37 cellular contexts compared by ENCODE assay signal in the genomic region with DNA sequence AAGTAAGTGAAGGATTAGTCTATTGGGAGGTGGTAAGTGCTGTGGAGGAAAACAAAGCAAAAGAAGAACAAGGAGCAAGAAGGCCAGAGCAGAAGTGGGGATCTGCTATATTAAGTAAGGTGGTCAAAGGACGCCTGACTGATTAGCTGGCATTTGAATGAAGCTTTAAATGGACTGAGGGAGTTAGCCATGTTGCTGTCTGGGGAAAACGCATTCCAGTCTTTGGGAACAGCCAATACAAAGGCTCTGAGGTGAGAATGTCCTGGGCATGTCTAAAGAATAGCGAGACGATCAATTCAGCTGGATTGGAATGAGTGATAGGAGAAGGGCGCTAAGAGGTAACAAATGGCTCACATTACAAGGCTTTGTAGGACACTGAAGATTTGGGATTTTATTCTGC. TPM values are rescaled to one million over a fixed set of nuclear protein-coding genes. Genes with fewer than 3 reads are reported as not detected.
"Had no signal": no experiment of that assay in that cellular context is flagged by ENCODE, and none has a peak within 500 bp of the region (broad histone marks: within the 10 kb centered on the region; RNA-seq: fewer than 3 reads in every experiment).

No MANE protein-coding gene starts in this region.

- DNase-seq: activated CD4-positive, alpha-beta memory T cell treated with anti-CD3 and anti-CD28 coated beads for 36 hours; activated CD4-positive, alpha-beta T cell treated with anti-CD3 and anti-CD28 coated beads for 36 hours; activated CD4-positive, alpha-beta T cell treated with anti-CD3 and anti-CD28 coated beads, Interleukin-2, amount 10 ng/mL, durations not matched to agents 24 days and 14 days; activated CD4-positive, CD25-positive, alpha-beta regulatory T cell; activated CD4-positive, CD25-positive, alpha-beta regulatory T cell treated with anti-CD3 and anti-CD28 coated beads, Interleukin-2, amount 50 U/mL, for 72 hours; activated CD8-positive, alpha-beta memory T cell treated with anti-CD3 and anti-CD28 coated beads, Interleukin-2, amount 10 ng/mL, durations not matched to agents 7 days and 5 days; activated CD8-positive, alpha-beta memory T cell treated with anti-CD3 and anti-CD28 coated beads, Interleukin-2, amount 50 U/mL, for 4 hours; activated CD8-positive, alpha-beta T cell treated with anti-CD3 and anti-CD28 coated beads, Interleukin-2, amount 10 ng/mL, durations not matched to agents 7 days and 5 days; activated effector memory CD4-positive, alpha-beta T cell treated with anti-CD3 and anti-CD28 coated beads, Interleukin-2, amount 50 U/mL, for 16 hours; activated naive CD4-positive, alpha-beta T cell treated with anti-CD3 and anti-CD28 coated beads for 36 hours; activated naive CD8-positive, alpha-beta T cell treated with anti-CD3 and anti-CD28 coated beads for 36 hours; activated T-cell treated with anti-CD3 and anti-CD28 coated beads, Interleukin-2, amount 50 U/mL, for 1 hour; activated T-cell treated with anti-CD3 and anti-CD28 coated beads, Interleukin-2, amount 50 U/mL, for 48 hours; dorsolateral prefrontal cortex; effector memory CD4-positive, alpha-beta T cell; erythroblast; foreskin keratinocyte; gastrocnemius medialis; glutamatergic neuron; SW 1271; T-cell; T1000; WERI-Rb-1 had no signal

- H3K4me1 ChIP-seq: ascending aorta, breast epithelium, esophagus muscularis mucosa, gastrocnemius medialis had no signal

- H3K9me3 ChIP-seq: ascending aorta, breast epithelium, esophagus muscularis mucosa, gastrocnemius medialis had no signal

- H3K4me3 ChIP-seq: ascending aorta, breast epithelium, coronary artery, dorsolateral prefrontal cortex, esophagus muscularis mucosa, gastrocnemius medialis had no signal

- H3K27me3 ChIP-seq: ascending aorta, breast epithelium, esophagus muscularis mucosa, foreskin keratinocyte, gastrocnemius medialis had no signal

- H3K4me1 Mint-ChIP-seq: activated CD4-positive, alpha-beta T cell treated with anti-CD3 and anti-CD28 coated beads for 36 hours; activated CD4-positive, alpha-beta T cell treated with anti-CD3 and anti-CD28 coated beads, Interleukin-2, amount 10 ng/mL, durations not matched to agents 24 days and 14 days; activated CD8-positive, alpha-beta memory T cell treated with anti-CD3 and anti-CD28 coated beads, Interleukin-2, amount 10 ng/mL, durations not matched to agents 7 days and 5 days; activated naive CD4-positive, alpha-beta T cell treated with anti-CD3 and anti-CD28 coated beads, Interleukin-2, amount 50 U/mL, for 24 hours; activated naive CD8-positive, alpha-beta T cell treated with anti-CD3 and anti-CD28 coated beads for 36 hours; central memory CD8-positive, alpha-beta T cell; T-cell had no signal

- ATAC-seq: activated CD4-positive, alpha-beta T cell treated with anti-CD3 and anti-CD28 coated beads for 36 hours; activated CD8-positive, alpha-beta memory T cell treated with anti-CD3 and anti-CD28 coated beads, Interleukin-2, amount 10 ng/mL, durations not matched to agents 7 days and 5 days; activated CD8-positive, alpha-beta T cell treated with anti-CD3 and anti-CD28 coated beads, Interleukin-2, amount 10 ng/mL, durations not matched to agents 7 days and 5 days; foreskin keratinocyte; gastrocnemius medialis; T-cell had no signal

- H3K36me3 ChIP-seq: ascending aorta, breast epithelium, esophagus muscularis mucosa, gastrocnemius medialis, WERI-Rb-1 had no signal

- H3K36me3 Mint-ChIP-seq: activated CD4-positive, alpha-beta memory T cell treated with anti-CD3 and anti-CD28 coated beads for 36 hours; activated CD8-positive, alpha-beta memory T cell treated with anti-CD3 and anti-CD28 coated beads, Interleukin-2, amount 10 ng/mL, durations not matched to agents 7 days and 5 days; activated naive CD4-positive, alpha-beta T cell treated with anti-CD3 and anti-CD28 coated beads, Interleukin-2, amount 50 U/mL, for 24 hours; activated naive CD8-positive, alpha-beta T cell treated with anti-CD3 and anti-CD28 coated beads for 36 hours; brain; T-cell had no signal

- H3K4me3 Mint-ChIP-seq: activated CD4-positive, alpha-beta memory T cell treated with anti-CD3 and anti-CD28 coated beads for 36 hours; activated CD4-positive, alpha-beta T cell treated with anti-CD3 and anti-CD28 coated beads for 36 hours; activated CD4-positive, alpha-beta T cell treated with anti-CD3 and anti-CD28 coated beads, Interleukin-2, amount 10 ng/mL, durations not matched to agents 24 days and 14 days; activated CD8-positive, alpha-beta memory T cell treated with anti-CD3 and anti-CD28 coated beads, Interleukin-2, amount 10 ng/mL, durations not matched to agents 7 days and 5 days; activated CD8-positive, alpha-beta T cell treated with anti-CD3 and anti-CD28 coated beads, Interleukin-2, amount 10 ng/mL, durations not matched to agents 7 days and 5 days; activated naive CD4-positive, alpha-beta T cell treated with anti-CD3 and anti-CD28 coated beads for 36 hours; activated naive CD4-positive, alpha-beta T cell treated with anti-CD3 and anti-CD28 coated beads, Interleukin-2, amount 50 U/mL, for 24 hours; activated naive CD8-positive, alpha-beta T cell treated with anti-CD3 and anti-CD28 coated beads for 36 hours; activated T-helper 1 cell treated with anti-CD3 and anti-CD28 coated beads, Interleukin-12 subunit alpha, Interleukin-12 subunit beta, Interleukin-2, Interleukin-4 antibody, amounts not matched to agents 30 ng/mL and 10 ng/mL and 1 ng/mL, durations not matched to agents 14 hours and 24 hours and 36 hours; brain; central memory CD8-positive, alpha-beta T cell; dendritic cell treated with granulocyte-macrophage colony-stimulating factor and Interleukin-4, amounts not matched to agents 40 ng/mL and 50 ng/mL, for 4 days; T-cell; T-helper 1 cell treated with Interleukin-12 subunit alpha and Interleukin-12 subunit beta and Interleukin-4 antibody, amounts not matched to agents 30 μg/mL and 1 μg/mL, for 36 hours had no signal

- H3K27ac Mint-ChIP-seq: activated CD4-positive, alpha-beta memory T cell treated with anti-CD3 and anti-CD28 coated beads for 36 hours; activated CD4-positive, alpha-beta T cell treated with anti-CD3 and anti-CD28 coated beads for 36 hours; activated CD4-positive, alpha-beta T cell treated with anti-CD3 and anti-CD28 coated beads, Interleukin-2, amount 10 ng/mL, durations not matched to agents 24 days and 14 days; activated CD8-positive, alpha-beta memory T cell treated with anti-CD3 and anti-CD28 coated beads, Interleukin-2, amount 10 ng/mL, durations not matched to agents 7 days and 5 days; activated CD8-positive, alpha-beta T cell treated with anti-CD3 and anti-CD28 coated beads, Interleukin-2, amount 10 ng/mL, durations not matched to agents 7 days and 5 days; activated naive CD4-positive, alpha-beta T cell treated with anti-CD3 and anti-CD28 coated beads for 36 hours; activated naive CD4-positive, alpha-beta T cell treated with anti-CD3 and anti-CD28 coated beads, Interleukin-2, amount 50 U/mL, for 24 hours; activated naive CD8-positive, alpha-beta T cell treated with anti-CD3 and anti-CD28 coated beads for 36 hours; activated T-helper 1 cell treated with anti-CD3 and anti-CD28 coated beads, Interleukin-12 subunit alpha, Interleukin-12 subunit beta, Interleukin-2, Interleukin-4 antibody, amounts not matched to agents 30 ng/mL and 10 ng/mL and 1 ng/mL, durations not matched to agents 14 hours and 24 hours and 36 hours; activated T-helper 2 cell treated with anti-CD3 and anti-CD28 coated beads, Interferon-gamma antibody, Interleukin-2, Interleukin-4, amounts not matched to agents 10 μg/mL and 5 μg/mL and 100 μg/mL, durations not matched to agents 14 hours and 24 hours and 36 hours; brain; dendritic cell treated with granulocyte-macrophage colony-stimulating factor and Interleukin-4, amounts not matched to agents 40 ng/mL and 50 ng/mL, for 4 days; T-cell; T-helper 1 cell treated with Interleukin-12 subunit alpha and Interleukin-12 subunit beta and Interleukin-4 antibody, amounts not matched to agents 30 μg/mL and 1 μg/mL, for 36 hours had no signal

- H3K27ac ChIP-seq: ascending aorta, breast epithelium, coronary artery, dorsolateral prefrontal cortex, esophagus muscularis mucosa, foreskin keratinocyte, gastrocnemius medialis, WERI-Rb-1 had no signal

- H3K9me3 Mint-ChIP-seq: activated CD4-positive, alpha-beta memory T cell treated with anti-CD3 and anti-CD28 coated beads for 36 hours; activated CD4-positive, alpha-beta T cell treated with anti-CD3 and anti-CD28 coated beads, Interleukin-2, amount 10 ng/mL, durations not matched to agents 24 days and 14 days; activated naive CD4-positive, alpha-beta T cell treated with anti-CD3 and anti-CD28 coated beads for 36 hours; activated naive CD4-positive, alpha-beta T cell treated with anti-CD3 and anti-CD28 coated beads, Interleukin-2, amount 50 U/mL, for 24 hours; activated naive CD8-positive, alpha-beta T cell treated with anti-CD3 and anti-CD28 coated beads for 36 hours; activated T-helper 1 cell treated with anti-CD3 and anti-CD28 coated beads, Interleukin-12 subunit alpha, Interleukin-12 subunit beta, Interleukin-2, Interleukin-4 antibody, amounts not matched to agents 30 ng/mL and 10 ng/mL and 1 ng/mL, durations not matched to agents 14 hours and 24 hours and 36 hours; activated T-helper 2 cell treated with anti-CD3 and anti-CD28 coated beads, Interferon-gamma antibody, Interleukin-2, Interleukin-4, amounts not matched to agents 10 μg/mL and 5 μg/mL and 100 μg/mL, durations not matched to agents 14 hours and 24 hours and 36 hours; dendritic cell treated with granulocyte-macrophage colony-stimulating factor and Interleukin-4, amounts not matched to agents 40 ng/mL and 50 ng/mL, for 4 days; T-helper 1 cell treated with Interleukin-12 subunit alpha and Interleukin-12 subunit beta and Interleukin-4 antibody, amounts not matched to agents 30 μg/mL and 1 μg/mL, for 36 hours had no signal

- H3K27me3 Mint-ChIP-seq: activated CD4-positive, alpha-beta T cell treated with anti-CD3 and anti-CD28 coated beads for 36 hours; activated CD4-positive, alpha-beta T cell treated with anti-CD3 and anti-CD28 coated beads, Interleukin-2, amount 10 ng/mL, durations not matched to agents 24 days and 14 days; activated CD8-positive, alpha-beta memory T cell treated with anti-CD3 and anti-CD28 coated beads, Interleukin-2, amount 10 ng/mL, durations not matched to agents 7 days and 5 days; activated naive CD8-positive, alpha-beta T cell treated with anti-CD3 and anti-CD28 coated beads for 36 hours; brain; central memory CD8-positive, alpha-beta T cell; dendritic cell treated with granulocyte-macrophage colony-stimulating factor and Interleukin-4, amounts not matched to agents 40 ng/mL and 50 ng/mL, for 4 days; T-cell had no signal

RNA-seq across cellular contexts. Expression of a gene that starts 48.5 kb away (rescaled TPM):
- total RNA-seq: activated CD4-positive, alpha-beta memory T cell treated with anti-CD3 and anti-CD28 coated beads for 36 hours; activated CD4-positive, alpha-beta T cell treated with anti-CD3 and anti-CD28 coated beads for 36 hours; activated CD4-positive, alpha-beta T cell treated with anti-CD3 and anti-CD28 coated beads, Interleukin-2, amount 10 ng/mL, durations not matched to agents 24 days and 14 days; activated CD8-positive, alpha-beta memory T cell treated with anti-CD3 and anti-CD28 coated beads for 36 hours; activated CD8-positive, alpha-beta memory T cell treated with anti-CD3 and anti-CD28 coated beads, Interleukin-2, amount 10 ng/mL, durations not matched to agents 7 days and 5 days; activated CD8-positive, alpha-beta T cell treated with anti-CD3 and anti-CD28 coated beads, Interleukin-2, amount 10 ng/mL, durations not matched to agents 7 days and 5 days; activated naive CD4-positive, alpha-beta T cell treated with anti-CD3 and anti-CD28 coated beads for 36 hours; activated naive CD8-positive, alpha-beta T cell treated with anti-CD3 and anti-CD28 coated beads for 36 hours; activated T-helper 1 cell treated with anti-CD3 and anti-CD28 coated beads, Interleukin-12 subunit alpha, Interleukin-12 subunit beta, Interleukin-2, Interleukin-4 antibody, amounts not matched to agents 30 ng/mL and 10 ng/mL and 1 ng/mL, durations not matched to agents 14 hours and 24 hours and 36 hours; activated T-helper 2 cell treated with anti-CD3 and anti-CD28 coated beads, Interferon-gamma antibody, Interleukin-2, Interleukin-4, amounts not matched to agents 10 μg/mL and 5 μg/mL and 100 μg/mL, durations not matched to agents 14 hours and 24 hours and 36 hours; ascending aorta; breast epithelium; cardiac septum; dorsolateral prefrontal cortex; esophagus muscularis mucosa; foreskin keratinocyte; T-cell; T-helper 2 cell treated with Interferon-gamma antibody and Interleukin-4, amounts not matched to agents 100 ng/mL and 5 ng/mL, for 36 hours had no signal
